21 cellular contexts compared by ENCODE assay signal in the genomic region with DNA sequence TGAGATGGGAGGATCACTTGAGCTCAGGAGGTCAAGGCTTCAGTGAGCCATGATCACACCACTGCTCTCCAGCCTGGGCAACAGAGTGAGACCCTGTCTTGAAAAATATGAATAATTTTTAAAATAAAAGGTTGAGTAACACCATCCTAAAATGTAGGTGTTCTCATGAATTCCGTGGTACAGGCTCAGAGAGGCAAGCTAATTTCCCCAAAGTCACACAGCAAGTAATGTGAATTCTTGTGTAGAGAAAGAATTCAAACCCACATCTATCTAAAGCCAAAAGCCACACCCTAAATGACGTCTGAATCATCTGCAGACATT.
"Had no signal": no experiment of that assay in that cellular context is flagged by ENCODE, and none has a peak within 500 bp of the region (broad histone marks: within the 10 kb centered on the region; RNA-seq: fewer than 3 reads in every experiment).

No MANE protein-coding gene starts in this region.

- DNase-seq: activated B cell treated with CpG ODN at 0.5 μM for 24 hours; activated CD4-positive, alpha-beta T cell treated with anti-CD3 and anti-CD28 coated beads for 1 hour; activated CD4-positive, alpha-beta T cell treated with anti-CD3 and anti-CD28 coated beads, Interleukin-2, amount 10 ng/mL, durations not matched to agents 24 days and 14 days; activated CD4-positive, alpha-beta T cell treated with anti-CD3 and anti-CD28 coated beads, Interleukin-2, amount 50 U/mL, for 48 hours; activated gamma-delta T cell; activated naive CD4-positive, alpha-beta T cell treated with anti-CD3 and anti-CD28 coated beads for 36 hours; activated T-cell treated with anti-CD3 and anti-CD28 coated beads for 4 hours; activated T-cell treated with anti-CD3 and anti-CD28 coated beads, Interleukin-2, amount 50 U/mL, for 48 hours; amygdala; brain microvascular endothelial cell; Kasumi-1; NCI-H1105 treated with DMSO at 0.1 percent for 48 hours; NCI-H187 treated with DMSO at 0.1 percent for 48 hours; NCI-H2081 treated with DMSO at 0.1 percent for 48 hours; NCI-H446; NCI-H524; SIG-M5; T-cell; T-helper 2 cell; T1000 had no signal

- H3K27ac ChIP-seq: brain microvascular endothelial cell had no signal

- H3K27me3 ChIP-seq: brain microvascular endothelial cell had no signal

- H3K36me3 ChIP-seq: brain microvascular endothelial cell had no signal

- ATAC-seq: activated T-helper 17 cell treated with anti-CD3 and anti-CD28 coated beads, Interleukin-2, amount 50 U/mL, for 72 hours; T-cell had no signal
